ENCODE assay signal across 8 cellular contexts in the genomic region with DNA sequence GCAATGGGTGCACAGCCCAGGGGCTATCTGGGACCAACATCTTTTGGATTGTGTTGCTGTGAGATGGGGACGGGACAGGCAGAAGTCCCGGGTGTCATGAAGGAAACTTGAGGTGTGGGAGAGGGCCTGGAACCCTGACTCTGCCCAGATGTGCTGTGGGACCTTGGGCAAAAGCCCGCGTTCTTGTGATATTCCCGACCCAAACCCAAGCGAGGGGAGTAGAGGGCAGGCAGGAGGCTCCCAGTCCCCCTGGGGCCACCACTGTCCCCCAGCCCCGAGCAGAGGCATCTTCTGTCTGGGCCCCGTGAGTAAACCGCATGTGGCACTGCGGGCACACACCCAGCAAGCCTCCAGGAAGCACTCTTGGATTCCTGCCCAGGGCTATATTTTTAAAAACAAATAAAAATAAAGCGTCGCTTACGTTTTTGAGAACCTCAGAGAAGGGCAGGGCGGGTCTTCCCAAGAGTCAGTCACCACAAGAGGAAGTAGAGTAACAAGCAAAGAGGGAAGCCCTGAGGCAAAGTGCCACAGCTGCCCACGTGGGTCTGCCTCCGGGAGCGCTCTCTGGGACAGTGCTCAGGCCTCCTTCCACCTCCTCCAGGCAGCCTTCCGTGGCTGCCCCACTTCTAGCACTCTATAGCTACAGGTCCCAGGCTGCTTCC. TPM values are rescaled to one million over a fixed set of nuclear protein-coding genes. Genes with fewer than 3 reads are reported as not detected.
DNase-seq lines count a peak whose midpoint lies in the region; ATAC-seq, FAIRE-seq and TF ChIP-seq lines count a peak whose summit lies in the region.

No MANE protein-coding gene starts in this region.

- H3K27me3 Mint-ChIP-seq in MCF 10A (ENCODE audit: insufficient read depth, unreplicated experiment): no peaks in the 10 kb centered on the region
- H3K27me3 Mint-ChIP-seq in natural killer cell treated with Interleukin-12 subunit alpha and Interleukin-12 subunit beta and Interleukin-15 and Interleukin-18, amount 100 ng/mL, for 72 hours: peaks cover 0 to 6% of the 10 kb centered on the region in 2 donors

- TF ChIP-seq CTCF in MCF 10A (IDR thresholded peaks at IDR 0.05; ENCODE audit: unreplicated experiment): no peak
- no peak for TF ChIP-seq CTCF in mammary epithelial cell (conservative IDR thresholded peaks at IDR 0.05 in 1 of 2, IDR thresholded peaks at IDR 0.05 in 1 of 2; ENCODE audit: extremely low read depth in 1 of 2, insufficient read depth in 1 of 2, low read depth in 1 of 2, low read length in 2 of 2)
- no peak for TF ChIP-seq CTCF in bronchial epithelial cell (IDR thresholded peaks at IDR 0.05; ENCODE audit: insufficient read depth, low read length, severe bottlenecking)

- intact Hi-C loops in MCF 10A (cut with micrococcal nuclease) (no loop called here), mammary epithelial cell (cut with micrococcal nuclease) (no loop called here)

- H3K9me3 ChIP-seq in mammary epithelial cell (replicated peaks; ENCODE audit: insufficient read depth, low read length): no peaks in the 10 kb centered on the region

- no peak for FAIRE-seq in bronchial epithelial cell (lab: Jason Lieb, UNC)

- no peak for ATAC-seq in natural killer cell treated with Interleukin-12 subunit alpha and Interleukin-12 subunit beta and Interleukin-15 and Interleukin-18, amount 100 ng/mL, for 72 hours
- no peak for ATAC-seq in HG03469 (IDR thresholded peaks at IDR 0.05; ENCODE audit: unreplicated experiment)

- no peak overlapping the region for H3K27ac ChIP-seq in mammary epithelial cell (ENCODE audit: insufficient read depth, low read depth, low read length)

- H3K27me3 ChIP-seq in mammary epithelial cell (ENCODE audit: insufficient read depth, low read length) (no peaks in the 10 kb centered on the region), bronchial epithelial cell (ENCODE audit: control insufficient read depth, insufficient read depth, low read length) (peaks cover 6% of the 10 kb centered on the region)

- no peak overlapping the region for H3K4me2 ChIP-seq in mammary epithelial cell (ENCODE audit: insufficient read depth, low read depth, low read length)

- DNase-seq in MCF 10A (ENCODE audit: unreplicated experiment) (peak; percentile 78), mammary epithelial cell (no peak), SHP77 (lab: John Stamatoyannopoulos, UW) (peak; percentile 23 to 51), bronchial epithelial cell (ENCODE audit: low read depth) (peak; percentile 55), NCI-H146 (lab: John Stamatoyannopoulos, UW) (no peak), GOT3 (lab: John Stamatoyannopoulos, UW) (no peak)
- DNase-seq in natural killer cell treated with Interleukin-12 subunit alpha and Interleukin-12 subunit beta and Interleukin-15 and Interleukin-18, amount 100 ng/mL, for 72 hours (ENCODE audit: low spot score): no peak

- H3K4me1 ChIP-seq in mammary epithelial cell (ENCODE audit: insufficient read depth, low read length): peaks cover 5% of the 10 kb centered on the region

- H3K4me3 ChIP-seq in mammary epithelial cell (replicated peaks in 1 of 3; ENCODE audit: insufficient read depth in 1 of 3, low read depth in 2 of 3, low read length in 3 of 3) (no peak overlapping the region), bronchial epithelial cell (ENCODE audit: low read depth, low read length) (no peak overlapping the region)

- no peaks in the 10 kb centered on the region for H4K20me1 ChIP-seq in mammary epithelial cell (ENCODE audit: insufficient read depth, low read length)

- H3K4me1 Mint-ChIP-seq in MCF 10A (ENCODE audit: insufficient read depth, unreplicated experiment): no peaks in the 10 kb centered on the region
- H3K4me1 Mint-ChIP-seq in natural killer cell treated with Interleukin-12 subunit alpha and Interleukin-12 subunit beta and Interleukin-15 and Interleukin-18, amount 100 ng/mL, for 72 hours (ENCODE audit: low read depth in 2 of 2): peaks cover 0 to 7% of the 10 kb centered on the region in 2 donors

- CTCF ChIA-PET in MCF 10A (lab: Yijun Ruan, JAX): interaction anchor here (0.6 to 1.3 kb wide), 3 partner anchors 74 to 163 kb away, joined by 3 to 4 read pairs (median 4); no protein-coding TSS in a partner anchor
- CTCF ChIA-PET in mammary epithelial cell (lab: Charles Lee; ENCODE audit: low non-redundant PET): no interaction called here

- no peaks in the 10 kb centered on the region for H3K79me2 ChIP-seq in mammary epithelial cell (ENCODE audit: insufficient read depth, low read length)

- H3K9me3 Mint-ChIP-seq in MCF 10A (ENCODE audit: unreplicated experiment): no peaks in the 10 kb centered on the region
- H3K9me3 Mint-ChIP-seq in natural killer cell treated with Interleukin-12 subunit alpha and Interleukin-12 subunit beta and Interleukin-15 and Interleukin-18, amount 100 ng/mL, for 72 hours: no peaks in the 10 kb centered on the region

- BruUV-seq in MCF 10A (replicated peaks; lab: Mats Ljungman, UMichigan) (no TSS peak), mammary epithelial cell (replicated peaks; lab: Mats Ljungman, UMichigan) (no TSS peak)

- H3K9ac ChIP-seq in mammary epithelial cell (ENCODE audit: insufficient read depth, low read length): no peak overlapping the region

- no peak overlapping the region for H3K4me3 Mint-ChIP-seq in MCF 10A (ENCODE audit: unreplicated experiment)
- peak overlapping the region; percentile 12 for H3K4me3 Mint-ChIP-seq in natural killer cell treated with Interleukin-12 subunit alpha and Interleukin-12 subunit beta and Interleukin-15 and Interleukin-18, amount 100 ng/mL, for 72 hours

- no peak overlapping the region for H2AFZ ChIP-seq in mammary epithelial cell (ENCODE audit: low read depth, low read length)

- no peaks in the 10 kb centered on the region for H3K36me3 Mint-ChIP-seq in MCF 10A (ENCODE audit: insufficient read depth, unreplicated experiment)
- no peaks in the 10 kb centered on the region for H3K36me3 Mint-ChIP-seq in natural killer cell treated with Interleukin-12 subunit alpha and Interleukin-12 subunit beta and Interleukin-15 and Interleukin-18, amount 100 ng/mL, for 72 hours

- POLR2A ChIA-PET in MCF 10A (lab: Yijun Ruan, JAX): interaction anchor here (0.5 kb wide), 1 partner anchor 41 kb away, joined by 3 read pairs; no protein-coding TSS in a partner anchor

- peak overlapping the region; percentile 51 for H3K27ac Mint-ChIP-seq in MCF 10A (ENCODE audit: low read depth, unreplicated experiment)
- H3K27ac Mint-ChIP-seq in natural killer cell treated with Interleukin-12 subunit alpha and Interleukin-12 subunit beta and Interleukin-15 and Interleukin-18, amount 100 ng/mL, for 72 hours: no peak overlapping the region

- dilution Hi-C loops in mammary epithelial cell (cut with HindIII; ENCODE audit: low sequenced_read_pairs): loop anchor here (10.0 kb wide), 1 partner anchor 1077 kb away; no protein-coding TSS in a partner anchor

- H3K36me3 ChIP-seq in mammary epithelial cell (ENCODE audit: insufficient read depth, low read length) (no peaks in the 10 kb centered on the region), bronchial epithelial cell (ENCODE audit: control insufficient read depth, insufficient read depth, low read length) (no peaks in the 10 kb centered on the region)

- in situ Hi-C loops in mammary epithelial cell (cut with MboI; ENCODE audit: low sequenced_read_pairs in 2 of 2): no loop called here

- WGBS in mammary epithelial cell (ENCODE audit: low coverage, missing lambda C conversion rate): 90% methylated on average over 11 of the region's 18 CpGs

RNA-seq across cellular contexts. Expression of a gene that starts 39.5 kb away (rescaled TPM):
- total RNA-seq in MCF 10A (2022) (3.6 and 7.0 TPM in 2 replicates), mammary epithelial cell (1 to 10 TPM; 3.7 to 6.8 TPM), bronchial epithelial cell (0.51 and 1.1 TPM in 2 replicates)
- polyA plus RNA-seq in mammary epithelial cell: 1.7 TPM
- not detected for polyA minus RNA-seq in mammary epithelial cell
- not detected for total RNA-seq in natural killer cell treated with Interleukin-12 subunit alpha and Interleukin-12 subunit beta and Interleukin-15 and Interleukin-18, amount 100 ng/mL, for 72 hours

Comparison
In these comparisons a context has a peak if more than half of its experiments do, and no peak if none do; other contexts are left out.
1. DNase-seq: peak in MCF 10A (single experiment), SHP77 (2 of 2) and bronchial epithelial cell (single experiment); none in mammary epithelial cell (single experiment), natural killer cell treated with Interleukin-12 subunit alpha and Interleukin-12 subunit beta and Interleukin-15 and Interleukin-18, amount 100 ng/mL, for 72 hours (single experiment), NCI-H146 (single experiment) and GOT3 (single experiment).